Comparison of ENCODE assay signal across 13 cellular contexts in genomic region chr2:171281116-171281515, GRCh38.
"Had no signal": no experiment of that assay in that cellular context is flagged by ENCODE, and none has a peak within 500 bp of the region (broad histone marks: within the 10 kb centered on the region; RNA-seq: fewer than 3 reads in every experiment).

No MANE protein-coding gene starts in this region.

- H3K27me3 ChIP-seq: cardiac muscle cell, left lung, neutrophil had no signal

- H3K4me3 Mint-ChIP-seq: activated CD4-positive, alpha-beta memory T cell treated with anti-CD3 and anti-CD28 coated beads, Interleukin-2, amount 10 ng/mL, durations not matched to agents 7 days and 5 days; activated CD4-positive, alpha-beta T cell treated with anti-CD3 and anti-CD28 coated beads for 36 hours; activated naive CD4-positive, alpha-beta T cell treated with anti-CD3 and anti-CD28 coated beads, Interleukin-2, amount 50 U/mL, for 24 hours; activated T-cell treated with anti-CD3 and anti-CD28 coated beads, Interleukin-2, amount 50 U/mL, for 4 hours; naive B cell; stimulated activated memory B cell treated with anti-CD40 and anti-IgM and Interleukin-4, amounts not matched to agents 10 μg/mL and 1 μg/mL and 100 μg/mL, for 72 hours had no signal

- H3K27ac Mint-ChIP-seq: activated CD4-positive, alpha-beta memory T cell treated with anti-CD3 and anti-CD28 coated beads, Interleukin-2, amount 10 ng/mL, durations not matched to agents 7 days and 5 days; activated CD4-positive, alpha-beta T cell treated with anti-CD3 and anti-CD28 coated beads for 36 hours; activated naive CD4-positive, alpha-beta T cell treated with anti-CD3 and anti-CD28 coated beads, Interleukin-2, amount 50 U/mL, for 24 hours; stimulated activated memory B cell treated with anti-CD40 and anti-IgM and Interleukin-4, amounts not matched to agents 10 μg/mL and 1 μg/mL and 100 μg/mL, for 72 hours had no signal

- H3K4me1 ChIP-seq: left lung had no signal

- H3K9me3 ChIP-seq: left lung, neutrophil had no signal

- H3K27me3 Mint-ChIP-seq: activated CD4-positive, alpha-beta memory T cell treated with anti-CD3 and anti-CD28 coated beads, Interleukin-2, amount 10 ng/mL, durations not matched to agents 7 days and 5 days; activated CD4-positive, alpha-beta T cell treated with anti-CD3 and anti-CD28 coated beads for 36 hours; activated naive CD4-positive, alpha-beta T cell treated with anti-CD3 and anti-CD28 coated beads, Interleukin-2, amount 50 U/mL, for 24 hours; naive B cell; stimulated activated memory B cell treated with anti-CD40 and anti-IgM and Interleukin-4, amounts not matched to agents 10 μg/mL and 1 μg/mL and 100 μg/mL, for 72 hours had no signal

- DNase-seq: activated CD4-positive, alpha-beta memory T cell treated with anti-CD3 and anti-CD28 coated beads, Interleukin-2, amount 10 ng/mL, durations not matched to agents 7 days and 5 days; activated CD4-positive, alpha-beta T cell treated with anti-CD3 and anti-CD28 coated beads for 36 hours; activated effector memory CD4-positive, alpha-beta T cell treated with Interleukin-2 at 50 U/mL for 16 hours; activated T-cell treated with anti-CD3 and anti-CD28 coated beads, Interleukin-2, amount 50 U/mL, for 4 hours; hippocampal formation; kidney; left lung; naive B cell; stimulated activated CD4-positive, alpha-beta T cell treated with anti-CD3 and anti-CD28 coated beads, Interleukin-2, amount 100 ng/mL, for 48 hours had no signal

- H3K27ac ChIP-seq: cardiac muscle cell, left lung, neutrophil had no signal

- H3K36me3 ChIP-seq: cardiac muscle cell, left lung, neutrophil had no signal

- H3K4me1 Mint-ChIP-seq: activated CD4-positive, alpha-beta memory T cell treated with anti-CD3 and anti-CD28 coated beads, Interleukin-2, amount 10 ng/mL, durations not matched to agents 7 days and 5 days; activated CD4-positive, alpha-beta T cell treated with anti-CD3 and anti-CD28 coated beads for 36 hours; activated naive CD4-positive, alpha-beta T cell treated with anti-CD3 and anti-CD28 coated beads, Interleukin-2, amount 50 U/mL, for 24 hours; stimulated activated memory B cell treated with anti-CD40 and anti-IgM and Interleukin-4, amounts not matched to agents 10 μg/mL and 1 μg/mL and 100 μg/mL, for 72 hours had no signal

- H3K4me3 ChIP-seq: cardiac muscle cell, left lung had no signal

- ATAC-seq: activated CD4-positive, alpha-beta T cell treated with anti-CD3 and anti-CD28 coated beads for 36 hours; activated T-cell treated with anti-CD3 and anti-CD28 coated beads, Interleukin-2, amount 50 U/mL, for 4 hours; left lung; stimulated activated memory B cell treated with anti-CD40 and anti-IgM and Interleukin-4, amounts not matched to agents 10 μg/mL and 1 μg/mL and 100 μg/mL, for 72 hours had no signal

- H3K9me3 Mint-ChIP-seq: activated CD4-positive, alpha-beta memory T cell treated with anti-CD3 and anti-CD28 coated beads, Interleukin-2, amount 10 ng/mL, durations not matched to agents 7 days and 5 days; activated naive CD4-positive, alpha-beta T cell treated with anti-CD3 and anti-CD28 coated beads, Interleukin-2, amount 50 U/mL, for 24 hours had no signal

- FAIRE-seq: kidney had no signal
